ENCODE assay signal across 4 cellular contexts in genomic region chr1:173701299-173701698, GRCh38. TPM values are rescaled to one million over a fixed set of nuclear protein-coding genes. Genes with fewer than 3 reads are reported as not detected.
"Had no signal": no experiment of that assay in that cellular context is flagged by ENCODE, and none has a peak within 500 bp of the region (broad histone marks: within the 10 kb centered on the region; RNA-seq: fewer than 3 reads in every experiment).

No MANE protein-coding gene starts in this region.

RNA-seq across cellular contexts. Expression of gene ANKRD45, which starts 31.6 kb away (rescaled TPM):
- total RNA-seq: stomach, suprapubic skin, thoracic aorta, vagina had no signal
